ENCODE assay signal across 8 cellular contexts in the genomic region with DNA sequence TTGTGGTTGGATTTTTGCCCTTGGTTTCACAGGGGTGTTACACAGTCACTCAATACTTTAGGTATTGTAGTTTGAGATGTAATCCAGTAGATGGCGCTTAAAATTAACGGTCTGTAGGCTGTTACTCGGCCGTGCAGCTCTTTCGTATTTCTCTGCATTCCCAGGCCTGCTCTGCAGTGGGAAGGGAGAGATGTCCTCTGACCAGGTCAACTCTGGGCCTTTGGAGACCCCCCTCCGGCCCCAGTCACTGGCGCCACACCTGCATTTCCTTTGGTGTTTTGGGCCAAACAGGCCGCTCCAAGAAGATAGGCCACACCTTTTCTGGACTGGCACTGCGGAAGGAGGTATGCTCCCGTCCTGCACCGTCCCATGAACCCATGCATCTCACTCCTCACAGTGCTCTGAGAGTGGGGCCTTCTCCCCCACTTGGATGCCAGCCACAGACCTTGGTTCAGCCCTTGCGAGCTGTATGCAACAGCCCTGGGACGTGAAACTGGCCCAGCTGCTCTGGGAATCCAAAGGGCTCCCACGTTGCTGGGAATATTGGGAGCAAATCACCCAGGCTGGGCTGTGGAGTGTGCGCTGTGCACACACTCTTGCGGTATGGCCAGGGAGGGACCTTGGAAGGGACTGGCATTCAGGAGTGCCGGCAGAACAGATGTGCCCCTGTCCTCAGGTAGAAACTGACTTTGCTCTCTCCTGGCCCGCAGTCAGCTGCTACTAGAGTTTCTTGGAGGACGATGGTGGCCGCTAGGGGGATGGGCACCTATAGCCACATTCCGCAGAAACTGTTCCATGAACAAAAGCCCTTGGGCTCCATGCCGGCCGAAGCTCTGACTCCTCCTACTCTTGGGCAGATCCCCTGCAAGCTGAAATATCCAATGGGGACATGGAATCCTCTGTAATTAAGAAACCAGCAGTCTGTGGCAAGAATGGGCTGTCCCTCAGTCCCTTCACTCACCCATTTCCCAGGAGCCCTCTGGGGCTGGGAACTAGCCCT.
DNase-seq lines count a peak whose midpoint lies in the region; ATAC-seq and TF ChIP-seq lines count a peak whose summit lies in the region.

No MANE protein-coding gene starts in this region.

- H3K9me3 ChIP-seq in SJCRH30 (replicated peaks) = no peaks in the 10 kb centered on the region
- no peaks in the 10 kb centered on the region for H3K9me3 ChIP-seq in heart left ventricle
- peaks cover 0 to 1% (median 0%) of the 10 kb centered on the region in 4 donors for H3K9me3 ChIP-seq in sigmoid colon

- DNase-seq in GM10248 (ENCODE audit: extremely low spot score) (peak; percentile 21), HT1080 (ENCODE audit: low read depth) (peak; percentile 33), SJCRH30 (peak; percentile 11 to 59), heart left ventricle (peak in 2 of 5 donors; percentile 15 to 23), sigmoid colon (peak; percentile 52), amniotic stem cell (lab: John Stamatoyannopoulos, UW) (no peak)
- DNase-seq in activated CD4-positive, alpha-beta T cell treated with anti-CD3 and anti-CD28 coated beads, Interleukin-2, amount 50 U/mL, for 1 hour = no peak

- H3K27ac ChIP-seq in SJCRH30 = no peak overlapping the region
- H3K27ac ChIP-seq in heart left ventricle = no peak overlapping the region
- H3K27ac ChIP-seq in sigmoid colon = no peak overlapping the region

- peak; percentile 90 for ATAC-seq in GM21619 (IDR thresholded peaks at IDR 0.05; ENCODE audit: unreplicated experiment)
- ATAC-seq in heart left ventricle = peak in 3 of 4 donors; percentile 63 to 69 (median 65)

- H3K27me3 ChIP-seq in SJCRH30 = no peaks in the 10 kb centered on the region
- H3K27me3 ChIP-seq in heart left ventricle = no peaks in the 10 kb centered on the region
- no peaks in the 10 kb centered on the region for H3K27me3 ChIP-seq in sigmoid colon

- H3K4me3 ChIP-seq in SJCRH30 (no peak overlapping the region), heart left ventricle (peak overlapping the region in 3 of 12 donors; percentile 10 to 18 (median 16)), sigmoid colon (no peak overlapping the region)

- TF ChIP-seq EP300 in sigmoid colon (IDR thresholded peaks at IDR 0.05) = no peak

- CTCF ChIA-PET in GM10248 (lab: Yijun Ruan, JAX) = interaction anchor here (0.8 to 3.3 kb wide), 17 partner anchors 8 to 1026 kb away, joined by 3 to 56 read pairs (median 5); no protein-coding TSS in a partner anchor

- 53 to 57% (median 55%) methylated on average over 22 to 23 of the region's 23 CpGs for WGBS in heart left ventricle, 4 donors
- 50 to 61% methylated on average over 23 of the region's 23 CpGs for WGBS in sigmoid colon, 2 donors

- intact Hi-C loops in heart left ventricle (cut with DNase I) = loop anchor here in 8 of 10 donors (5.0 to 10.0 kb wide), 6 partner anchors 224 to 1029 kb away; no protein-coding TSS in a partner anchor
- intact Hi-C loops in sigmoid colon (cut with DNase I) = loop anchor here (2.0 kb wide), 1 partner anchor 1027 kb away; no protein-coding TSS in a partner anchor

- H3K36me3 ChIP-seq in SJCRH30 (no peaks in the 10 kb centered on the region), heart left ventricle (no peaks in the 10 kb centered on the region), sigmoid colon (no peaks in the 10 kb centered on the region)

- TF ChIP-seq CTCF in GM10248 (IDR thresholded peaks at IDR 0.05; ENCODE audit: control extremely low read depth, extremely low read depth, low read depth, missing control alignments) = peak; percentile 65
- peak; percentile 15 to 58 (median 42) for TF ChIP-seq CTCF in heart left ventricle (IDR thresholded peaks at IDR 0.05)
- peak in 1 of 4 experiments; percentile 40 for TF ChIP-seq CTCF in sigmoid colon (IDR thresholded peaks at IDR 0.05)

- POLR2A ChIA-PET in GM10248 (lab: Yijun Ruan, JAX) = no interaction called here

- H3K4me1 ChIP-seq in SJCRH30 (no peaks in the 10 kb centered on the region; the same call in 1 of the 2 replicates), heart left ventricle (no peaks in the 10 kb centered on the region), sigmoid colon (peaks cover 0 to 4% (median 0%) of the 10 kb centered on the region in 4 donors)

- TF ChIP-seq POLR2A in heart left ventricle (IDR thresholded peaks at IDR 0.05) (no peak), sigmoid colon (IDR thresholded peaks at IDR 0.05) (no peak)

Comparison
In these comparisons a context has a peak if more than half of its experiments do, and no peak if none do; other contexts are left out.
1. DNase-seq: peak in GM10248 (single experiment), HT1080 (single experiment), SJCRH30 (2 of 2) and sigmoid colon (single experiment); none in amniotic stem cell (single experiment) and activated CD4-positive, alpha-beta T cell treated with anti-CD3 and anti-CD28 coated beads, Interleukin-2, amount 50 U/mL, for 1 hour (single experiment).